ENCODE assay signal across 40 cellular contexts in the genomic region with DNA sequence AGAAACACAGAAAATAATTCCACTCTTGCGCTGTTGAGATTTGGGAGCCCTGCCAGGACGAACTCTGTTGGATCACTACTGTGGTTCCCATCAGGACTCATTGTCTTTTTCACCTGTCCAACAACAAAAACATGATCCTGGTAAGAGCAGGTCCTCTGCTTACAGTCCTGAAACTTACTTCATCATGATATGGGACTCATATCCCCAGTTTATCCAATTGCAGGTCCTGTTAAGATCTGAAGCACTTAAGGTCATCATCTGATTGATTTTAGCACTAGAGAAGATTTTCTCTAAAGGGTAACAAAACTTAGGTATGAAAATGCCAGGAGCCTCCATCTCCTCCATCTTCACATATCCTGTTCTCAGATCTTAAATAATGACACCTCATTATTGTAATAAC. TPM values are rescaled to one million over a fixed set of nuclear protein-coding genes. Genes with fewer than 3 reads are reported as not detected.
"Had no signal": no experiment of that assay in that cellular context is flagged by ENCODE, and none has a peak within 500 bp of the region (broad histone marks: within the 10 kb centered on the region; RNA-seq: fewer than 3 reads in every experiment).

A gene with protein sequence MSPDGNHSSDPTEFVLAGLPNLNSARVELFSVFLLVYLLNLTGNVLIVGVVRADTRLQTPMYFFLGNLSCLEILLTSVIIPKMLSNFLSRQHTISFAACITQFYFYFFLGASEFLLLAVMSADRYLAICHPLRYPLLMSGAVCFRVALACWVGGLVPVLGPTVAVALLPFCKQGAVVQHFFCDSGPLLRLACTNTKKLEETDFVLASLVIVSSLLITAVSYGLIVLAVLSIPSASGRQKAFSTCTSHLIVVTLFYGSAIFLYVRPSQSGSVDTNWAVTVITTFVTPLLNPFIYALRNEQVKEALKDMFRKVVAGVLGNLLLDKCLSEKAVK (minus strand): TSS at position 101 of the 400 bp plus-strand sequence. CDS start 0 bp downstream, at position 101.

- H3K9me3 Mint-ChIP-seq: activated B cell treated with CpG ODN at 0.5 μM for 24 hours; activated CD4-positive, alpha-beta memory T cell treated with anti-CD3 and anti-CD28 coated beads for 36 hours; activated CD4-positive, alpha-beta T cell treated with anti-CD3 and anti-CD28 coated beads, Interleukin-2, amount 10 ng/mL, durations not matched to agents 24 days and 14 days; activated CD8-positive, alpha-beta T cell treated with anti-CD3 and anti-CD28 coated beads for 36 hours; activated naive CD4-positive, alpha-beta T cell treated with anti-CD3 and anti-CD28 coated beads for 36 hours; activated naive CD4-positive, alpha-beta T cell treated with anti-CD3 and anti-CD28 coated beads, Interleukin-2, amount 50 U/mL, for 72 hours; activated naive CD8-positive, alpha-beta T cell treated with anti-CD3 and anti-CD28 coated beads, Interleukin-2, amount 10 ng/mL, durations not matched to agents 7 days and 5 days; activated naive CD8-positive, alpha-beta T cell treated with anti-CD3 and anti-CD28 coated beads, Interleukin-2, amount 50 U/mL, for 24 hours; activated T-cell treated with anti-CD3 and anti-CD28 coated beads, Interleukin-2, amount 50 U/mL, for 4 hours; activated T-cell treated with anti-CD3 and anti-CD28 coated beads, Interleukin-2, amount 50 U/mL, for 72 hours; activated T-helper 1 cell treated with anti-CD3 and anti-CD28 coated beads, Interleukin-12 subunit alpha, Interleukin-12 subunit beta, Interleukin-2, Interleukin-4 antibody, amounts not matched to agents 30 ng/mL and 10 ng/mL and 1 ng/mL, durations not matched to agents 14 hours and 24 hours and 36 hours; activated T-helper 17 cell treated with anti-CD3 and anti-CD28 coated beads, Interleukin-2, amount 50 U/mL, for 72 hours; brain; central memory CD8-positive, alpha-beta T cell; T-helper 1 cell treated with Interleukin-12 subunit alpha and Interleukin-12 subunit beta and Interleukin-4 antibody, amounts not matched to agents 30 μg/mL and 1 μg/mL, for 36 hours; T-helper 2 cell treated with Interferon-gamma antibody and Interleukin-4, amounts not matched to agents 5 μg/mL and 100 μg/mL, for 36 hours had no signal

- H3K27me3 ChIP-seq: ascending aorta had no signal

- DNase-seq: activated B cell treated with CpG ODN at 0.5 μM for 24 hours; activated CD4-positive, alpha-beta memory T cell treated with anti-CD3 and anti-CD28 coated beads for 36 hours; activated CD4-positive, alpha-beta T cell treated with anti-CD3 and anti-CD28 coated beads for 4 hours; activated CD4-positive, alpha-beta T cell treated with anti-CD3 and anti-CD28 coated beads, Interleukin-2, amount 10 ng/mL, durations not matched to agents 24 days and 14 days; activated CD4-positive, alpha-beta T cell treated with anti-CD3 and anti-CD28 coated beads, Interleukin-2, amount 50 U/mL, for 1 hour; activated CD4-positive, alpha-beta T cell treated with anti-CD3 and anti-CD28 coated beads, Interleukin-2, amount 50 U/mL, for 4 hours; activated CD4-positive, CD25-positive, alpha-beta regulatory T cell treated with anti-CD3 and anti-CD28 coated beads, Interleukin-2, amount 50 U/mL, for 72 hours; activated CD8-positive, alpha-beta memory T cell treated with anti-CD3 and anti-CD28 coated beads, Interleukin-2, amount 50 U/mL, for 4 hours; activated CD8-positive, alpha-beta T cell treated with anti-CD3 and anti-CD28 coated beads for 36 hours; activated effector memory CD4-positive, alpha-beta T cell treated with anti-CD3 and anti-CD28 coated beads, Interleukin-2, amount 50 U/mL, for 16 hours; activated gamma-delta T cell treated with Interleukin-2 at 50 U/mL for 16 hours; activated naive CD4-positive, alpha-beta T cell; activated naive CD4-positive, alpha-beta T cell treated with anti-CD3 and anti-CD28 coated beads for 36 hours; activated naive CD4-positive, alpha-beta T cell treated with anti-CD3 and anti-CD28 coated beads, Interleukin-2, amount 50 U/mL, for 16 hours; activated naive CD8-positive, alpha-beta T cell treated with anti-CD3 and anti-CD28 coated beads, Interleukin-2, amount 10 ng/mL, durations not matched to agents 7 days and 5 days; activated naive CD8-positive, alpha-beta T cell treated with anti-CD3 and anti-CD28 coated beads, Interleukin-2, amount 50 U/mL, for 24 hours; activated T-cell treated with anti-CD3 and anti-CD28 coated beads for 4 hours; activated T-cell treated with anti-CD3 and anti-CD28 coated beads, Interleukin-2, amount 50 U/mL, for 1 hour; activated T-cell treated with anti-CD3 and anti-CD28 coated beads, Interleukin-2, amount 50 U/mL, for 4 hours; activated T-cell treated with anti-CD3 and anti-CD28 coated beads, Interleukin-2, amount 50 U/mL, for 72 hours; amygdala; anterior cingulate cortex; caudate nucleus; cerebellar nuclear complex; T-helper 1 cell; T-helper 2 cell; T-helper 9 cell had no signal

- H3K36me3 Mint-ChIP-seq: activated CD4-positive, alpha-beta memory T cell treated with anti-CD3 and anti-CD28 coated beads for 36 hours; activated naive CD4-positive, alpha-beta T cell treated with anti-CD3 and anti-CD28 coated beads, Interleukin-2, amount 50 U/mL, for 72 hours; activated naive CD8-positive, alpha-beta T cell treated with anti-CD3 and anti-CD28 coated beads, Interleukin-2, amount 10 ng/mL, durations not matched to agents 7 days and 5 days; brain had no signal

- H3K4me3 ChIP-seq: ascending aorta, cardiac muscle cell had no signal

- H3K4me1 Mint-ChIP-seq: activated B cell treated with CpG ODN at 0.5 μM for 24 hours; activated CD4-positive, alpha-beta T cell treated with anti-CD3 and anti-CD28 coated beads, Interleukin-2, amount 10 ng/mL, durations not matched to agents 24 days and 14 days; activated naive CD8-positive, alpha-beta T cell treated with anti-CD3 and anti-CD28 coated beads, Interleukin-2, amount 10 ng/mL, durations not matched to agents 7 days and 5 days; activated naive CD8-positive, alpha-beta T cell treated with anti-CD3 and anti-CD28 coated beads, Interleukin-2, amount 50 U/mL, for 24 hours; activated T-helper 17 cell treated with anti-CD3 and anti-CD28 coated beads, Interleukin-2, amount 50 U/mL, for 72 hours; brain; central memory CD8-positive, alpha-beta T cell had no signal

- H3K36me3 ChIP-seq: ascending aorta, cardiac muscle cell had no signal

- H3K27ac Mint-ChIP-seq: activated B cell treated with CpG ODN at 0.5 μM for 24 hours; activated CD4-positive, alpha-beta memory T cell treated with anti-CD3 and anti-CD28 coated beads for 36 hours; activated CD4-positive, alpha-beta T cell treated with anti-CD3 and anti-CD28 coated beads, Interleukin-2, amount 10 ng/mL, durations not matched to agents 24 days and 14 days; activated CD8-positive, alpha-beta T cell treated with anti-CD3 and anti-CD28 coated beads for 36 hours; activated naive CD4-positive, alpha-beta T cell treated with anti-CD3 and anti-CD28 coated beads for 36 hours; activated naive CD4-positive, alpha-beta T cell treated with anti-CD3 and anti-CD28 coated beads, Interleukin-2, amount 50 U/mL, for 72 hours; activated naive CD8-positive, alpha-beta T cell treated with anti-CD3 and anti-CD28 coated beads, Interleukin-2, amount 10 ng/mL, durations not matched to agents 7 days and 5 days; activated naive CD8-positive, alpha-beta T cell treated with anti-CD3 and anti-CD28 coated beads, Interleukin-2, amount 50 U/mL, for 24 hours; activated T-cell treated with anti-CD3 and anti-CD28 coated beads, Interleukin-2, amount 50 U/mL, for 72 hours; activated T-helper 1 cell treated with anti-CD3 and anti-CD28 coated beads, Interleukin-12 subunit alpha, Interleukin-12 subunit beta, Interleukin-2, Interleukin-4 antibody, amounts not matched to agents 30 ng/mL and 10 ng/mL and 1 ng/mL, durations not matched to agents 14 hours and 24 hours and 36 hours; activated T-helper 17 cell treated with anti-CD3 and anti-CD28 coated beads, Interleukin-2, amount 50 U/mL, for 72 hours; brain; T-helper 1 cell treated with Interleukin-12 subunit alpha and Interleukin-12 subunit beta and Interleukin-4 antibody, amounts not matched to agents 30 μg/mL and 1 μg/mL, for 36 hours; T-helper 2 cell treated with Interferon-gamma antibody and Interleukin-4, amounts not matched to agents 5 μg/mL and 100 μg/mL, for 36 hours had no signal

- H3K27ac ChIP-seq: ascending aorta, cardiac muscle cell, VCaP had no signal

- H3K4me1 ChIP-seq: ascending aorta had no signal

- H3K4me3 Mint-ChIP-seq: activated B cell treated with CpG ODN at 0.5 μM for 24 hours; activated CD4-positive, alpha-beta memory T cell treated with anti-CD3 and anti-CD28 coated beads for 36 hours; activated CD4-positive, alpha-beta T cell treated with anti-CD3 and anti-CD28 coated beads, Interleukin-2, amount 10 ng/mL, durations not matched to agents 24 days and 14 days; activated CD8-positive, alpha-beta T cell treated with anti-CD3 and anti-CD28 coated beads for 36 hours; activated naive CD4-positive, alpha-beta T cell treated with anti-CD3 and anti-CD28 coated beads for 36 hours; activated naive CD8-positive, alpha-beta T cell treated with anti-CD3 and anti-CD28 coated beads, Interleukin-2, amount 10 ng/mL, durations not matched to agents 7 days and 5 days; activated naive CD8-positive, alpha-beta T cell treated with anti-CD3 and anti-CD28 coated beads, Interleukin-2, amount 50 U/mL, for 24 hours; activated T-cell treated with anti-CD3 and anti-CD28 coated beads, Interleukin-2, amount 50 U/mL, for 4 hours; activated T-cell treated with anti-CD3 and anti-CD28 coated beads, Interleukin-2, amount 50 U/mL, for 72 hours; activated T-helper 1 cell treated with anti-CD3 and anti-CD28 coated beads, Interleukin-12 subunit alpha, Interleukin-12 subunit beta, Interleukin-2, Interleukin-4 antibody, amounts not matched to agents 30 ng/mL and 10 ng/mL and 1 ng/mL, durations not matched to agents 14 hours and 24 hours and 36 hours; activated T-helper 17 cell treated with anti-CD3 and anti-CD28 coated beads, Interleukin-2, amount 50 U/mL, for 72 hours; central memory CD8-positive, alpha-beta T cell; T-helper 1 cell treated with Interleukin-12 subunit alpha and Interleukin-12 subunit beta and Interleukin-4 antibody, amounts not matched to agents 30 μg/mL and 1 μg/mL, for 36 hours; T-helper 2 cell treated with Interferon-gamma antibody and Interleukin-4, amounts not matched to agents 5 μg/mL and 100 μg/mL, for 36 hours had no signal

- H3K9me3 ChIP-seq: ascending aorta had no signal

RNA-seq across cellular contexts. Expression of the gene that starts here (rescaled TPM):
- total RNA-seq: activated B cell treated with CpG ODN at 0.5 μM for 24 hours; activated CD4-positive, alpha-beta memory T cell treated with anti-CD3 and anti-CD28 coated beads for 36 hours; activated CD4-positive, alpha-beta T cell treated with anti-CD3 and anti-CD28 coated beads, Interleukin-2, amount 10 ng/mL, durations not matched to agents 24 days and 14 days; activated CD8-positive, alpha-beta memory T cell treated with anti-CD3 and anti-CD28 coated beads for 36 hours; activated CD8-positive, alpha-beta T cell treated with anti-CD3 and anti-CD28 coated beads for 36 hours; activated naive CD4-positive, alpha-beta T cell treated with anti-CD3 and anti-CD28 coated beads for 36 hours; activated naive CD4-positive, alpha-beta T cell treated with anti-CD3 and anti-CD28 coated beads, Interleukin-2, amount 50 U/mL, for 72 hours; activated naive CD8-positive, alpha-beta T cell treated with anti-CD3 and anti-CD28 coated beads, Interleukin-2, amount 10 ng/mL, durations not matched to agents 7 days and 5 days; activated T-cell treated with anti-CD3 and anti-CD28 coated beads, Interleukin-2, amount 50 U/mL, for 4 hours; activated T-cell treated with anti-CD3 and anti-CD28 coated beads, Interleukin-2, amount 50 U/mL, for 72 hours; activated T-helper 1 cell treated with anti-CD3 and anti-CD28 coated beads, Interleukin-12 subunit alpha, Interleukin-12 subunit beta, Interleukin-2, Interleukin-4 antibody, amounts not matched to agents 30 ng/mL and 10 ng/mL and 1 ng/mL, durations not matched to agents 14 hours and 24 hours and 36 hours; activated T-helper 17 cell treated with anti-CD3 and anti-CD28 coated beads, Interleukin-2, amount 50 U/mL, for 72 hours; ascending aorta; bronchial epithelial cell; cardiac muscle cell had no signal
- polyA plus RNA-seq: adipose tissue, cardiac muscle cell had no signal
